23 cellular contexts compared by ENCODE assay signal in genomic region chr12:20360407-20360806, GRCh38. TPM values are rescaled to one million over a fixed set of nuclear protein-coding genes. Genes with fewer than 3 reads are reported as not detected.
"Had no signal": no experiment of that assay in that cellular context is flagged by ENCODE, and none has a peak within 500 bp of the region (broad histone marks: within the 10 kb centered on the region; RNA-seq: fewer than 3 reads in every experiment).

No MANE protein-coding gene starts in this region.

- H3K4me1 ChIP-seq: lower lobe of right lung, prostate gland, suprapubic skin, uterus had no signal

- H3K36me3 ChIP-seq: lower lobe of right lung, pancreas, prostate gland, suprapubic skin, thoracic aorta, tibial artery, uterus had no signal

- H3K27me3 ChIP-seq: pancreas, suprapubic skin, tibial artery, uterus had no signal

- H3K9me3 ChIP-seq: lower lobe of right lung, pancreas, prostate gland, suprapubic skin, thoracic aorta, tibial artery, uterus had no signal

- H3K4me3 ChIP-seq: lower lobe of right lung, pancreas, prostate gland, skin epidermis, suprapubic skin, thoracic aorta, tibial artery, uterus had no signal

- ATAC-seq: lower lobe of right lung; naive thymus-derived CD8-positive, alpha-beta T cell; pancreas; sciatic nerve had no signal

- DNase-seq: hypothalamus; immature natural killer cell; kidney; lower lobe of right lung; mammary epithelial cell; mesenchymal stem cell; naive thymus-derived CD8-positive, alpha-beta T cell; nucleus accumbens; pancreas; posterior cingulate gyrus; stimulated activated CD4-positive, alpha-beta T cell treated with anti-CD3 and anti-CD28 coated beads, Interleukin-12 subunit alpha, Interleukin-12 subunit beta, amount 100 ng/mL, for 4 hours; stimulated activated CD4-positive, alpha-beta T cell treated with anti-CD3 and anti-CD28 coated beads, Interleukin-15, amount 100 ng/mL, for 24 hours; stimulated activated CD4-positive, alpha-beta T cell treated with anti-CD3 and anti-CD28 coated beads, Interleukin-2, amount 100 ng/mL, for 24 hours; stimulated activated CD4-positive, alpha-beta T cell treated with anti-CD3 and anti-CD28 coated beads, Interleukin-4, amount 100 ng/mL, for 1 hour; stimulated activated naive CD4-positive, alpha-beta T cell; tibial artery; trophoblast cell; uterus had no signal

- H3K27ac ChIP-seq: lower lobe of right lung, pancreas, prostate gland, skin epidermis, suprapubic skin, thoracic aorta, tibial artery, uterus had no signal

RNA-seq across cellular contexts. Expression of gene PDE3A, which starts 7.9 kb away (rescaled TPM):
- total RNA-seq: naive thymus-derived CD8-positive, alpha-beta T cell had no signal
- polyA plus RNA-seq: mammary epithelial cell; naive thymus-derived CD8-positive, alpha-beta T cell had no signal
